18 cellular contexts compared by ENCODE assay signal in the genomic region with DNA sequence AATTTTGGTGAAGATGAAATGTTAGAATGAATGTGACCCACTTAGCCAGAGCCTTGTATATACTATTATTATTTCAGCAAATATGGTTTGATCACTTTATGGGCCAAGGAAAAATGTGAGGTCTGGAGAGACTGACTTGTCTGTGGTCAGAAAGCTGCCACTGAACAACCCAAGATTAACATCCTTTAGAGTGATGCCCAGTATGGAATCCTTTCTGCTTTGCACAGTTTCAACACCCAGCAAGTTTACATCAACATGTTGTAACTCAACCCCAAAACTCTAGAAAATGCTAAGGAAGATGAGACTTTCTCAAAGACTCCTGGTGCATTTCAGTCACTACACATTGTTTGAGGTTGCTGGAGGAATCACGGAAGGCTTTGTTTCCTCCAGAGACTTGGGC.
DNase-seq lines count a peak whose midpoint lies in the region; ATAC-seq and TF ChIP-seq lines count a peak whose summit lies in the region.
"Had no signal": no experiment of that assay in that cellular context is flagged by ENCODE, and none has a peak within 500 bp of the region (broad histone marks: within the 10 kb centered on the region; RNA-seq: fewer than 3 reads in every experiment).

No MANE protein-coding gene starts in this region.

- H2AK5ac ChIP-seq in IMR-90 (ENCODE audit: low read depth, low read length) = no peak overlapping the region

- in situ Hi-C loops in IMR-90 (cut with MboI; ENCODE audit: low sequenced_read_pairs) = no loop called here

- H3K27me3 ChIP-seq in IMR-90 (ENCODE audit: control insufficient read depth, insufficient read depth, low read length) = peaks cover 20% of the 10 kb centered on the region
- H3K27me3 ChIP-seq: BLaER1 had no signal

- ATAC-seq in IMR-90 (ENCODE audit: low read depth) = peak; percentile 40; the same call in 1 of the 2 replicates
- ATAC-seq: HCT116 had no signal

- H3K4me1 ChIP-seq in IMR-90 (ENCODE audit: control insufficient read depth, insufficient read depth, low read length) = peaks cover 7% of the 10 kb centered on the region

- DNase-seq in AG10803 (ENCODE audit: low read depth) (peak; percentile 90), IMR-90 (no peak), ecto neural progenitor cell (ENCODE audit: low spot score) (peak; percentile 11), amygdala (lab: John Stamatoyannopoulos, UW) (no peak), GM19240 (ENCODE audit: insufficient read length, low spot score) (no peak), foreskin melanocyte (no peak)
- no peak for DNase-seq in activated CD4-positive, alpha-beta T cell treated with anti-CD3 and anti-CD28 coated beads for 1 hour
- DNase-seq: CD4-positive, alpha-beta memory T cell; DMS153; DMS79; EL; GOT3; H7; HFFc6; KBM-7 had no signal

- no peaks in the 10 kb centered on the region for H4K20me1 ChIP-seq in IMR-90 (ENCODE audit: insufficient read depth, low read length)
- H4K20me1 ChIP-seq: BLaER1 had no signal

- H2BK15ac ChIP-seq in IMR-90 (ENCODE audit: low read depth, low read length) = 0 out of 3 replicates have a peak overlapping the region, but pooled peaks have one; percentile 62

- dilution Hi-C loops in IMR-90 (cut with HindIII; ENCODE audit: low sequenced_read_pairs, unreplicated experiment) = no loop called here

- no peaks in the 10 kb centered on the region for H3K79me1 ChIP-seq in IMR-90 (ENCODE audit: low read depth in 1 of 2, low read length in 2 of 2)

- H3K9me1 ChIP-seq in IMR-90 (ENCODE audit: insufficient read depth, low read length) = no peaks in the 10 kb centered on the region; the same call in 1 of the 2 replicates

- no peak overlapping the region for H2BK5ac ChIP-seq in IMR-90 (ENCODE audit: low read depth, low read length, poor library complexity, severe bottlenecking)

- no peak overlapping the region for H3K9ac ChIP-seq in IMR-90 (ENCODE audit: low read depth, low read length)
- H3K9ac ChIP-seq: BLaER1 had no signal

- no peak overlapping the region for H3K4me2 ChIP-seq in IMR-90 (ENCODE audit: low read depth, low read length)
- H3K4me2 ChIP-seq: BLaER1 had no signal

- H3K18ac ChIP-seq in IMR-90 (ENCODE audit: low read depth, low read length) = no peak overlapping the region

- TF ChIP-seq CTCF in AG10803 (conservative IDR thresholded peaks at IDR 0.05; ENCODE audit: low read length) (no peak), IMR-90 (conservative IDR thresholded peaks at IDR 0.05; ENCODE audit: low read depth, low read length) (no peak)

- H3K4ac ChIP-seq in IMR-90 (ENCODE audit: low read depth, low read length) = no peak overlapping the region

- CTCF ChIA-PET in IMR-90 (lab: Yijun Ruan, JAX) = no interaction called here

- no peaks in the 10 kb centered on the region for H3K36me3 ChIP-seq in IMR-90 (ENCODE audit: control insufficient read depth, insufficient read depth, low read length)
- H3K36me3 ChIP-seq: BLaER1 had no signal

- BruUV-seq in IMR-90 (replicated peaks; lab: Mats Ljungman, UMichigan) = no TSS peak

- no peak overlapping the region for H3K27ac ChIP-seq in IMR-90 (ENCODE audit: insufficient read depth, low read length)
- H3K27ac ChIP-seq: BLaER1, HL-60 had no signal

- TF ChIP-seq POLR2A in IMR-90 (IDR thresholded peaks at IDR 0.05; ENCODE audit: low read depth, low read length) = no peak

- no peak overlapping the region for H2AFZ ChIP-seq in IMR-90 (replicated peaks; ENCODE audit: low read length, poor library complexity)

- H2AK9ac ChIP-seq in IMR-90 (replicated peaks; ENCODE audit: low read depth, low read length, poor library complexity) = no peak overlapping the region

- POLR2A ChIA-PET in IMR-90 (lab: Charles Lee; ENCODE audit: unreplicated experiment) = no interaction called here

- no peak overlapping the region for H3K56ac ChIP-seq in IMR-90 (ENCODE audit: extremely low read depth, insufficient read depth, low read length)

- intact Hi-C loops in IMR-90 (cut with micrococcal nuclease) = no loop called here

- no peak overlapping the region for H3K23ac ChIP-seq in IMR-90 (ENCODE audit: low read depth, low read length)

- 0 out of 2 replicates have a peak overlapping the region, but pooled peaks have one; percentile 48 for H3K14ac ChIP-seq in IMR-90 (replicated peaks; ENCODE audit: low read depth, low read length)

- no peak overlapping the region for H2BK120ac ChIP-seq in IMR-90 (ENCODE audit: low read depth, low read length)

- H3K4me3 ChIP-seq in AG10803 (ENCODE audit: low read length) (no peak overlapping the region), IMR-90 (ENCODE audit: insufficient read depth, low read depth, low read length) (no peak overlapping the region)
- H3K4me3 ChIP-seq: BLaER1 had no signal

- WGBS in IMR-90 (ENCODE audit: extremely low coverage in 2 of 2, insufficient read length in 1 of 2), 2 experiments = no CpG with 5 or more reads among the region's 1 CpG

- TF ChIP-seq RAD21 in IMR-90 (IDR thresholded peaks at IDR 0.05; ENCODE audit: low read length) = no peak

- H4K5ac ChIP-seq in IMR-90 (ENCODE audit: low read depth, low read length) = no peak overlapping the region

- H4K8ac ChIP-seq in IMR-90 (ENCODE audit: low read depth in 2 of 2, low read length in 2 of 2) = no peak overlapping the region

- H3K9me3 ChIP-seq in IMR-90 (ENCODE audit: control insufficient read depth, insufficient read depth, low read length) = no peaks in the 10 kb centered on the region
- H3K9me3 ChIP-seq: BLaER1 had no signal

- H4K91ac ChIP-seq in IMR-90 (ENCODE audit: insufficient read depth, low read depth, low read length) = no peak overlapping the region

- no peak overlapping the region for H2BK20ac ChIP-seq in IMR-90 (ENCODE audit: low read depth, low read length)

TF ChIP-seq in IMR-90, 13 proteins besides CTCF, POLR2A, EP300 and RAD21:
- TF ChIP-seq CHD1 (IDR thresholded peaks at IDR 0.05; ENCODE audit: low read depth, low read length) = no peak
- TF ChIP-seq MAFK (IDR thresholded peaks at IDR 0.05; ENCODE audit: low read depth, low read length) = no peak
- no peak for TF ChIP-seq NFE2L2 (IDR thresholded peaks at IDR 0.05; ENCODE audit: low read depth, low read length)
- no peak for TF ChIP-seq FOS (IDR thresholded peaks at IDR 0.05; ENCODE audit: low read depth, low read length)
- TF ChIP-seq USF2 (IDR thresholded peaks at IDR 0.05; ENCODE audit: low read depth, low read length) = no peak
- no peak for TF ChIP-seq RCOR1 (IDR thresholded peaks at IDR 0.05; ENCODE audit: insufficient replicate concordance, low read length)
- TF ChIP-seq CEBPB (IDR thresholded peaks at IDR 0.05; ENCODE audit: low read depth, low read length) = no peak
- TF ChIP-seq MAZ (IDR thresholded peaks at IDR 0.05; ENCODE audit: borderline replicate concordance, low read depth, low read length) = no peak
- TF ChIP-seq BHLHE40 (IDR thresholded peaks at IDR 0.05; ENCODE audit: low read depth, low read length) = no peak
- TF ChIP-seq MXI1 (IDR thresholded peaks at IDR 0.05; ENCODE audit: borderline replicate concordance, low read depth, low read length) = no peak
- TF ChIP-seq RFX5 (IDR thresholded peaks at IDR 0.05; ENCODE audit: low read depth, low read length) = no peak
- TF ChIP-seq SMC3 (IDR thresholded peaks at IDR 0.05; ENCODE audit: low read depth, low read length) = no peak
- TF ChIP-seq, protein P1, sequence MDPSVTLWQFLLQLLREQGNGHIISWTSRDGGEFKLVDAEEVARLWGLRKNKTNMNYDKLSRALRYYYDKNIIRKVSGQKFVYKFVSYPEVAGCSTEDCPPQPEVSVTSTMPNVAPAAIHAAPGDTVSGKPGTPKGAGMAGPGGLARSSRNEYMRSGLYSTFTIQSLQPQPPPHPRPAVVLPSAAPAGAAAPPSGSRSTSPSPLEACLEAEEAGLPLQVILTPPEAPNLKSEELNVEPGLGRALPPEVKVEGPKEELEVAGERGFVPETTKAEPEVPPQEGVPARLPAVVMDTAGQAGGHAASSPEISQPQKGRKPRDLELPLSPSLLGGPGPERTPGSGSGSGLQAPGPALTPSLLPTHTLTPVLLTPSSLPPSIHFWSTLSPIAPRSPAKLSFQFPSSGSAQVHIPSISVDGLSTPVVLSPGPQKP (IDR thresholded peaks at IDR 0.05; ENCODE audit: borderline replicate concordance, low read depth, low read length) = no peak
TF ChIP-seq in IMR-90: peak in this region for 0.

Comparison
In these comparisons a context has a peak if more than half of its experiments do, and no peak if none do; other contexts are left out.
1. DNase-seq: peak in AG10803 (single experiment) and ecto neural progenitor cell (single experiment); none in IMR-90 (single experiment), amygdala (0 of 56), GM19240 (single experiment), foreskin melanocyte (single experiment) and activated CD4-positive, alpha-beta T cell treated with anti-CD3 and anti-CD28 coated beads for 1 hour (single experiment).